8 cellular contexts compared by ENCODE assay signal in genomic region chr4:10482913-10483312, GRCh38. TPM values are rescaled to one million over a fixed set of nuclear protein-coding genes. Genes with fewer than 3 reads are reported as not detected.
"Had no signal": no experiment of that assay in that cellular context is flagged by ENCODE, and none has a peak within 500 bp of the region (broad histone marks: within the 10 kb centered on the region; RNA-seq: fewer than 3 reads in every experiment).

No MANE protein-coding gene starts in this region.

- H3K4me2 ChIP-seq: KMS-11 had no signal

- H3K27ac ChIP-seq: HL-60, KMS-11 had no signal

- DNase-seq: IMR-90, KBM-7, KG1 had no signal

- H3K9ac ChIP-seq: KMS-11 had no signal

- ATAC-seq: HepG2 had no signal

- FAIRE-seq: HepG2, HTR-8/SVneo had no signal

RNA-seq across cellular contexts. Expression of gene ZNF518B, which starts 25.7 kb away (rescaled TPM):
- total RNA-seq: HT-29 had no signal
- polyA plus RNA-seq: HepG2 had no signal
